In genomic region chr5:173762930-173763329, GRCh38 we compare ENCODE assay signal across 2 cellular contexts.
TF ChIP-seq lines count a peak whose summit lies in the region.

No MANE protein-coding gene starts in this region.

TF ChIP-seq in IMR-90, 13 proteins besides CTCF, POLR2A, EP300 and RAD21:
- TF ChIP-seq ELK1 (IDR thresholded peaks at IDR 0.05; ENCODE audit: borderline replicate concordance, low read depth, low read length) (no peak), USF2 (IDR thresholded peaks at IDR 0.05; ENCODE audit: low read depth, low read length) (no peak), MXI1 (IDR thresholded peaks at IDR 0.05; ENCODE audit: borderline replicate concordance, low read depth, low read length) (no peak), MAZ (IDR thresholded peaks at IDR 0.05; ENCODE audit: borderline replicate concordance, low read depth, low read length) (no peak), FOS (IDR thresholded peaks at IDR 0.05; ENCODE audit: low read depth, low read length) (no peak), RFX5 (IDR thresholded peaks at IDR 0.05; ENCODE audit: low read depth, low read length) (no peak), MAFK (IDR thresholded peaks at IDR 0.05; ENCODE audit: low read depth, low read length) (no peak), NFE2L2 (IDR thresholded peaks at IDR 0.05; ENCODE audit: low read depth, low read length) (no peak), RCOR1 (IDR thresholded peaks at IDR 0.05; ENCODE audit: insufficient replicate concordance, low read length) (no peak), SMC3 (IDR thresholded peaks at IDR 0.05; ENCODE audit: low read depth, low read length) (no peak), CEBPB (IDR thresholded peaks at IDR 0.05; ENCODE audit: low read depth, low read length) (no peak)

TF ChIP-seq in liver, 16 proteins besides CTCF, POLR2A, EP300 and RAD21:
- TF ChIP-seq ZBTB33 (IDR thresholded peaks at IDR 0.05) = no peak
- TF ChIP-seq TAF1 (conservative IDR thresholded peaks at IDR 0.05) = no peak
- TF ChIP-seq HNF4A (conservative IDR thresholded peaks at IDR 0.05) = peak; percentile 70 to 75
- TF ChIP-seq REST (IDR thresholded peaks at IDR 0.05) = no peak
- TF ChIP-seq HNF4G (IDR thresholded peaks at IDR 0.05) = peak; percentile 29
- no peak for TF ChIP-seq FOXA2 (IDR thresholded peaks at IDR 0.05)
- peak; percentile 54 for TF ChIP-seq SP1 (IDR thresholded peaks at IDR 0.05)
- no peak for TF ChIP-seq GABPA (IDR thresholded peaks at IDR 0.05 in 1 of 2, conservative IDR thresholded peaks at IDR 0.05 in 1 of 2)
- peak; percentile 77 to 82 for TF ChIP-seq RXRA (IDR thresholded peaks at IDR 0.05)
- TF ChIP-seq FOXA1 (IDR thresholded peaks at IDR 0.05) = no peak
